Comparison of ENCODE assay signal across 8 cellular contexts in the genomic region with DNA sequence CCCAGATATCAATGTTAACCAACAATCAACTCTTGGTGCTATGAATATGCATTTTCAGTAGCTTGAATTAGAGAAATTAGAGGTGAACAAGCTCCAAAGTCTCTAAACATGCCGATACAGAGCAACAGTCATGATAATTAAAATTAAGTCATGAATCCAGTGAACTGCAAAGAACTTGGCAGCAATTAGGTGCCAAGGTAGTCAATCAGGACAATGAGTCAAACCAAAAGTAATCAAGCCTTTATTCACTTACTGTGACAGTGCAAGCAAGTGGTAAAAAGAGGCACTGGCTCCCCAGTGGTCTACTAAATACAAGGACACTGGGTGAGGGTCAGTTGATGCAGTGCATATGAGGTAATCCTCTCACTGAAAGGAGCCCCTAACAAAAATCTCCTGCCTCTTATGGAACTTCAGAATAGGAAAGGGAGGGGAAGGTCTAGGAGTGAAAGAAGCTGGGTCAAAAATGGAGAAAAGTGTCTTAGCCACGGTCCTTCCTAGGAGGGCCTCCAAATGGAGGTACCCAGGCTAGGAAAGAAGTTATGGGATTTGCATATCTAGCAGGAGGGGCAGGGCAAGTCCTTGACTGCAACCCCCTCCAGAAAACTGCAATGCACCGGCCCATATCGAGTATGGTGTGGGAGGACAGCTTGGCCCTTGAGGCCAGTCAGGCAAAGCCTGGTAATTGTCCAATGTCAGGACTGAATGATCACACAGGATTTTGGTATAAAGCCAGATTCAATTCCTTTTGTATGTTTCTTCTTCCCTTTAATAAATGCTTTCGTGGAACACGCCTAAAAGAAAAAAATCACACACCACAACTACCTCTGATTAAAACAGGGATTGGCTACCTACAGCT. TPM values are rescaled to one million over a fixed set of nuclear protein-coding genes. Genes with fewer than 3 reads are reported as not detected.
DNase-seq lines count a peak whose midpoint lies in the region; ATAC-seq and TF ChIP-seq lines count a peak whose summit lies in the region.

No MANE protein-coding gene starts in this region.

- peak overlapping the region; percentile 97 for H3K9ac ChIP-seq in NT2/D1 (ENCODE audit: insufficient read length, low read depth)

- no peaks in the 10 kb centered on the region for H3K4me1 Mint-ChIP-seq in Calu3 (ENCODE audit: low read depth, unreplicated experiment)
- H3K4me1 Mint-ChIP-seq in endothelial cell (ENCODE audit: unreplicated experiment), result peaks cover 28% of the 10 kb centered on the region

- BruUV-seq in Calu3 (replicated peaks; lab: Mats Ljungman, UMichigan), result TSS peak; percentile 48

- H3K27me3 ChIP-seq in NT2/D1 (ENCODE audit: insufficient read depth, insufficient read length) (no peaks in the 10 kb centered on the region), neutrophil (no peaks in the 10 kb centered on the region)

- intact Hi-C loops in Calu3 (cut with micrococcal nuclease; ENCODE audit: unreplicated experiment), result no loop called here

- H3K4me3 ChIP-seq in NT2/D1 (ENCODE audit: insufficient read length, low read depth), result peak overlapping the region; percentile 97
- H3K4me3 ChIP-seq in neutrophil (ENCODE audit: low read depth in 1 of 2, low read length in 1 of 2), result peak overlapping the region; percentile 78 to 97

- no peak for DNase-seq in Calu3
- no peak for DNase-seq in NT2/D1 (ENCODE audit: low read depth, low spot score)
- DNase-seq in endothelial cell (ENCODE audit: low spot score), result no peak
- no peak for DNase-seq in DMS153 (lab: John Stamatoyannopoulos, UW)
- no peak for DNase-seq in OCI-M2 (lab: John Stamatoyannopoulos, UW; ENCODE audit: unreplicated experiment)
- DNase-seq in NCI-H345 treated with DMSO at 0.1 percent for 48 hours (lab: John Stamatoyannopoulos, UW; ENCODE audit: unreplicated experiment), result no peak

- H3K4me3 Mint-ChIP-seq in Calu3 (ENCODE audit: low read depth, unreplicated experiment), result peak overlapping the region; percentile 78
- peak overlapping the region; percentile 98 for H3K4me3 Mint-ChIP-seq in endothelial cell (ENCODE audit: unreplicated experiment)

- CTCF ChIA-PET in Calu3 (lab: Charles Lee), result no interaction called here

- peaks cover 14% of the 10 kb centered on the region for H3K36me3 Mint-ChIP-seq in Calu3 (ENCODE audit: insufficient read depth, unreplicated experiment)
- H3K36me3 Mint-ChIP-seq in endothelial cell (ENCODE audit: low read depth, unreplicated experiment), result peaks cover 6% of the 10 kb centered on the region

- H3K27me3 Mint-ChIP-seq in Calu3 (ENCODE audit: unreplicated experiment), result no peaks in the 10 kb centered on the region
- H3K27me3 Mint-ChIP-seq in endothelial cell (ENCODE audit: unreplicated experiment), result peaks cover 3% of the 10 kb centered on the region

- H3K36me3 ChIP-seq in NT2/D1 (ENCODE audit: insufficient read depth, insufficient read length, low read length) (peaks cover 40% of the 10 kb centered on the region), neutrophil (peaks cover 17% of the 10 kb centered on the region)

- peak overlapping the region; percentile 94 for H3K27ac ChIP-seq in neutrophil

- H3K4me1 ChIP-seq in NT2/D1 (ENCODE audit: insufficient read depth, insufficient read length) (no peaks in the 10 kb centered on the region), neutrophil (ENCODE audit: control insufficient read depth in 1 of 2, insufficient read depth in 1 of 2, low read depth in 1 of 2, low read length in 1 of 2) (peaks cover 51 to 58% of the 10 kb centered on the region in 2 experiments)

- ATAC-seq in GM19463 (IDR thresholded peaks at IDR 0.05; ENCODE audit: unreplicated experiment), result no peak

- H3K9me3 Mint-ChIP-seq in Calu3 (ENCODE audit: low read depth, unreplicated experiment) (no peaks in the 10 kb centered on the region), endothelial cell (ENCODE audit: unreplicated experiment) (no peaks in the 10 kb centered on the region)

- TF ChIP-seq CTCF in Calu3 (IDR thresholded peaks at IDR 0.05; ENCODE audit: unreplicated experiment) (no peak), endothelial cell (IDR thresholded peaks at IDR 0.05; ENCODE audit: unreplicated experiment) (no peak), neutrophil (IDR thresholded peaks at IDR 0.05) (no peak)

- no peaks in the 10 kb centered on the region for H3K9me3 ChIP-seq in NT2/D1 (ENCODE audit: insufficient read depth, low read length)
- H3K9me3 ChIP-seq in neutrophil, result no peaks in the 10 kb centered on the region

- H3K27ac Mint-ChIP-seq in Calu3 (ENCODE audit: unreplicated experiment) (no peak overlapping the region), endothelial cell (ENCODE audit: unreplicated experiment) (no peak overlapping the region)

RNA-seq across cellular contexts. Expression of gene ZNF770, which starts 1.5 kb away (rescaled TPM):
- 12.8 and 14.0 TPM in 2 replicates for total RNA-seq in Calu3 (2022)
- 26.7 TPM for total RNA-seq in endothelial cell (ENCODE audit: unreplicated experiment)

RNA-seq across cellular contexts. Expression of gene AQR, which starts 17.0 kb away (rescaled TPM):
- total RNA-seq in Calu3 (2022), result 14.7 and 15.8 TPM in 2 replicates
- total RNA-seq in endothelial cell (ENCODE audit: unreplicated experiment), result 41.5 TPM
